In genomic region chr11:11988862-11989261, GRCh38 we compare ENCODE assay signal across 1 cellular context.
TF ChIP-seq lines count a peak whose summit lies in the region.

No MANE protein-coding gene starts in this region.

TF ChIP-seq in endothelial cell of umbilical vein, 7 proteins besides CTCF, POLR2A, EP300 and RAD21 (continued from another document):
- no peak for TF ChIP-seq FOS (IDR thresholded peaks at IDR 0.05; ENCODE audit: borderline replicate concordance, insufficient read depth, low read length)
